34 cellular contexts compared by ENCODE assay signal in the genomic region with DNA sequence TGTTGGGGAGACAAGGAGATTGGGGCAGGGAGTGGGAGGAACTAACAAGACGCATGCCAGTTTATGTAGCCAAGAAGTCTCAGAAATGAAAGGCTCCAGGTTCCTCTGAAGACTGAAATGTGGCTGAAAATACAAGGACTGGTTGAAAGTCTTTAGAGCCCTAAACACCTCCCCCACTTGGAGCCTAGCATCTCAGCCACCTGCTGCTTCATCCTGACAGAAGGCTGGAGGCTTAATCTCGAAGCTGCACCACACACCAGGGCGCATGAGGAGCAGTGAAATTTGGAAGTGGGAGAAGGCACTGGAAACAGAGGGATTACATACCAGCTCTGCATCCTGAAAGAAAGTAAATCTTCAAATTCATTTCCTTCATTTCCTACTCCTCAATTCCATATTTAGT.
DNase-seq lines count a peak whose midpoint lies in the region; ATAC-seq, FAIRE-seq and TF ChIP-seq lines count a peak whose summit lies in the region.
"Had no signal": no experiment of that assay in that cellular context is flagged by ENCODE, and none has a peak within 500 bp of the region (broad histone marks: within the 10 kb centered on the region; RNA-seq: fewer than 3 reads in every experiment).

No MANE protein-coding gene starts in this region.

- intact Hi-C loops in GM12878 (cut with micrococcal nuclease; ENCODE audit: unreplicated experiment) = loop anchor here (10.0 kb wide), 1 partner anchor 658 kb away; a partner anchor contains a TSS
- intact Hi-C loops in tibial artery (cut with DNase I; ENCODE audit: low total_unique reads) = no loop called here

- peaks cover 37% of the 10 kb centered on the region for H3K4me1 ChIP-seq in HUES64 (ENCODE audit: insufficient read depth, low read length)
- peaks cover 21% of the 10 kb centered on the region for H3K4me1 ChIP-seq in GM12878 (ENCODE audit: control insufficient read depth, insufficient read depth, low read length)
- H3K4me1 ChIP-seq in tibial artery = no peaks in the 10 kb centered on the region
- H3K4me1 ChIP-seq: prostate gland, right lobe of liver, spleen had no signal

- RAD21 ChIA-PET in GM12878 (lab: Charles Lee; ENCODE audit: unreplicated experiment) = interaction anchor here (0.9 to 1.7 kb wide), 2 partner anchors 15 to 20 kb away, joined by 3 to 6 read pairs; no protein-coding TSS in a partner anchor

- H2AFZ ChIP-seq in GM12878 (ENCODE audit: control insufficient read depth, low read depth, low read length) = no peak overlapping the region

- H3K4me3 ChIP-seq in HUES64 (ENCODE audit: low read length) (peak overlapping the region; percentile 19; the same call in 1 of the 2 replicates), GM12878 (no peak overlapping the region), tibial artery (no peak overlapping the region)
- H3K4me3 ChIP-seq: coronary artery, prostate gland, right lobe of liver, spleen, thoracic aorta had no signal

- H3K4me3 Mint-ChIP-seq in memory B cell = no peak overlapping the region
- H3K4me3 Mint-ChIP-seq: activated B cell treated with CpG ODN at 0.5 μM for 24 hours; activated CD4-positive, alpha-beta T cell treated with anti-CD3 and anti-CD28 coated beads, Interleukin-2, amount 10 ng/mL, durations not matched to agents 7 days and 5 days; activated naive CD8-positive, alpha-beta T cell treated with anti-CD3 and anti-CD28 coated beads for 36 hours; CD8-positive, alpha-beta memory T cell; stimulated activated naive CD8-positive, alpha-beta T cell treated with anti-CD3 and anti-CD28 coated beads, Interleukin-15, amount 100 ng/mL, for 72 hours had no signal

- POLR2A ChIA-PET in GM12878 (lab: Charles Lee) = interaction anchor here (0.6 kb wide), 1 partner anchor 597 kb away, joined by 3 read pairs; no protein-coding TSS in a partner anchor

- H3K4me1 Mint-ChIP-seq in memory B cell = peaks cover 13% of the 10 kb centered on the region
- H3K4me1 Mint-ChIP-seq: activated CD4-positive, alpha-beta T cell treated with anti-CD3 and anti-CD28 coated beads, Interleukin-2, amount 10 ng/mL, durations not matched to agents 7 days and 5 days; activated naive CD8-positive, alpha-beta T cell treated with anti-CD3 and anti-CD28 coated beads for 36 hours; CD8-positive, alpha-beta memory T cell; stimulated activated naive CD8-positive, alpha-beta T cell treated with anti-CD3 and anti-CD28 coated beads, Interleukin-15, amount 100 ng/mL, for 72 hours had no signal

- H3K9ac ChIP-seq in HUES64 (ENCODE audit: low read depth, low read length) (no peak overlapping the region), GM12878 (ENCODE audit: control insufficient read depth, insufficient read depth, low read length) (no peak overlapping the region)

- SMC1A ChIA-PET in GM12878 (lab: Charles Lee; ENCODE audit: uncharacterized antibody, unreplicated experiment) = interaction anchor here (0.7 to 8.5 kb wide), 5 partner anchors 9 to 132 kb away, joined by 3 to 99 read pairs (median 3); no protein-coding TSS in a partner anchor

- TF ChIP-seq POLR2A in GM12878 (IDR thresholded peaks at IDR 0.05; ENCODE audit: low read depth, low read length) = no peak

- no peak for TF ChIP-seq EP300 in GM12878 (IDR thresholded peaks at IDR 0.05; ENCODE audit: borderline replicate concordance in 1 of 2, control insufficient read depth in 1 of 2, low read depth in 2 of 2, low read length in 2 of 2)

- peak; percentile 29 for DNase-seq in G401 (ENCODE audit: low spot score)
- no peak for DNase-seq in GM12878 (ENCODE audit: low read depth, low spot score)
- no peak for DNase-seq in memory B cell (ENCODE audit: low spot score in 2 of 2)
- DNase-seq in stimulated activated naive CD4-positive, alpha-beta T cell treated with Interleukin-2 at 50 U/mL for 16 hours (lab: John Stamatoyannopoulos, UW) = no peak
- DNase-seq in tibial artery = no peak
- DNase-seq: activated B cell treated with CpG ODN at 0.5 μM for 24 hours; activated CD4-positive, alpha-beta T cell treated with anti-CD3 and anti-CD28 coated beads, Interleukin-2, amount 10 ng/mL, durations not matched to agents 7 days and 5 days; activated effector memory CD4-positive, alpha-beta T cell treated with anti-CD3 and anti-CD28 coated beads, Interleukin-2, amount 50 U/mL, for 16 hours; activated naive CD8-positive, alpha-beta T cell treated with anti-CD3 and anti-CD28 coated beads for 36 hours; activated T-cell treated with anti-CD3 and anti-CD28 coated beads, Interleukin-2, amount 50 U/mL, for 1 hour; anterior cingulate cortex; CD8-positive, alpha-beta memory T cell; effector memory CD4-positive, alpha-beta T cell; erythroblast; kidney; left ventricle myocardium superior; MM.1S; NCI-H1105 treated with DMSO at 0.1 percent for 48 hours; NCI-H2029; NCI-H69; occipital lobe; right lobe of liver; spleen; stimulated activated CD4-positive, alpha-beta T cell treated with anti-CD3 and anti-CD28 coated beads, Interleukin-2, amount 100 ng/mL, for 24 hours; stimulated activated naive CD8-positive, alpha-beta T cell treated with anti-CD3 and anti-CD28 coated beads, Interleukin-15, amount 100 ng/mL, for 72 hours had no signal

- H3K27me3 Mint-ChIP-seq in memory B cell = no peaks in the 10 kb centered on the region
- H3K27me3 Mint-ChIP-seq: activated B cell treated with CpG ODN at 0.5 μM for 24 hours; activated naive CD8-positive, alpha-beta T cell treated with anti-CD3 and anti-CD28 coated beads for 36 hours; stimulated activated naive CD8-positive, alpha-beta T cell treated with anti-CD3 and anti-CD28 coated beads, Interleukin-15, amount 100 ng/mL, for 72 hours had no signal

- no peaks in the 10 kb centered on the region for H3K36me3 Mint-ChIP-seq in memory B cell
- H3K36me3 Mint-ChIP-seq: activated naive CD8-positive, alpha-beta T cell treated with anti-CD3 and anti-CD28 coated beads for 36 hours; CD8-positive, alpha-beta memory T cell had no signal

- CTCF ChIA-PET in GM12878 (lab: Yijun Ruan, JAX) = interaction anchor here (1.3 to 1.8 kb wide), 3 partner anchors 8 to 195 kb away, joined by 3 to 7 read pairs (median 7); no protein-coding TSS in a partner anchor

- FAIRE-seq in GM12878 (lab: Jason Lieb, UNC) = no peak
- FAIRE-seq: bronchial epithelial cell, HepG2, kidney, urothelium cell line had no signal

- no peak overlapping the region for H3K27ac ChIP-seq in HUES64 (ENCODE audit: low read depth, low read length)
- H3K27ac ChIP-seq in GM12878 (ENCODE audit: control insufficient read depth, insufficient read depth) = no peak overlapping the region
- no peak overlapping the region for H3K27ac ChIP-seq in tibial artery
- H3K27ac ChIP-seq: coronary artery, HL-60, prostate gland, right lobe of liver, spleen, thoracic aorta had no signal

- no peaks in the 10 kb centered on the region for H3K9me3 Mint-ChIP-seq in memory B cell
- H3K9me3 Mint-ChIP-seq: activated B cell treated with CpG ODN at 0.5 μM for 24 hours; activated CD4-positive, alpha-beta T cell treated with anti-CD3 and anti-CD28 coated beads, Interleukin-2, amount 10 ng/mL, durations not matched to agents 7 days and 5 days; activated naive CD8-positive, alpha-beta T cell treated with anti-CD3 and anti-CD28 coated beads for 36 hours; stimulated activated naive CD8-positive, alpha-beta T cell treated with anti-CD3 and anti-CD28 coated beads, Interleukin-15, amount 100 ng/mL, for 72 hours had no signal

- no peaks in the 10 kb centered on the region for H3K9me3 ChIP-seq in HUES64 (ENCODE audit: insufficient read depth, low read depth, low read length)
- no peaks in the 10 kb centered on the region for H3K9me3 ChIP-seq in GM12878 (replicated peaks; ENCODE audit: control insufficient read depth, insufficient read depth, low read length)
- H3K9me3 ChIP-seq in tibial artery = no peaks in the 10 kb centered on the region
- H3K9me3 ChIP-seq: prostate gland, right lobe of liver, spleen, thoracic aorta had no signal

- in situ Hi-C loops in G401 (cut with HindIII; ENCODE audit: low sequenced_read_pairs) (no loop called here), GM12878 (cut with MboI) (no loop called here)

- H3K36me3 ChIP-seq in HUES64 (ENCODE audit: insufficient read depth, low read length) (no peaks in the 10 kb centered on the region), GM12878 (ENCODE audit: control insufficient read depth in 2 of 2, insufficient read depth in 2 of 2, low read length in 1 of 2) (no peaks in the 10 kb centered on the region), tibial artery (no peaks in the 10 kb centered on the region)
- H3K36me3 ChIP-seq: prostate gland, right lobe of liver, spleen, thoracic aorta had no signal

- BruUV-seq in GM12878 (replicated peaks; lab: Mats Ljungman, UMichigan) = no TSS peak

- no peak for ATAC-seq in GM12878
- ATAC-seq in memory B cell (ENCODE audit: low read depth) = no peak
- no peak for ATAC-seq in HG03139 (IDR thresholded peaks at IDR 0.05; ENCODE audit: unreplicated experiment)
- ATAC-seq: HepG2; left ventricle myocardium superior; right lobe of liver; stimulated activated naive CD8-positive, alpha-beta T cell treated with anti-CD3 and anti-CD28 coated beads, Interleukin-15, amount 100 ng/mL, for 72 hours had no signal

- H4K20me1 ChIP-seq in GM12878 (ENCODE audit: control insufficient read depth, insufficient read depth) = no peaks in the 10 kb centered on the region

- no peak for TF ChIP-seq RAD21 in GM12878 (IDR thresholded peaks at IDR 0.05; ENCODE audit: insufficient read depth, low read depth, low read length)

- WGBS in HUES64 = 53% methylated on average over 1 of the region's 3 CpGs
- 8% methylated on average over 3 of the region's 3 CpGs for WGBS in GM12878 (ENCODE audit: insufficient coverage, insufficient replicate concordance, low lambda C conversion rate, missing lambda C conversion rate)

- H3K27me3 ChIP-seq in HUES64 (ENCODE audit: insufficient read depth, low read length) (no peaks in the 10 kb centered on the region; the same call in 1 of the 2 replicates), GM12878 (replicated peaks in 1 of 2; ENCODE audit: control insufficient read depth in 2 of 2, insufficient read depth in 2 of 2, low read length in 1 of 2) (no peaks in the 10 kb centered on the region), tibial artery (no peaks in the 10 kb centered on the region)
- H3K27me3 ChIP-seq: right lobe of liver, spleen had no signal

- peak overlapping the region; percentile 10 for H3K27ac Mint-ChIP-seq in memory B cell
- H3K27ac Mint-ChIP-seq: activated CD4-positive, alpha-beta T cell treated with anti-CD3 and anti-CD28 coated beads, Interleukin-2, amount 10 ng/mL, durations not matched to agents 7 days and 5 days; activated naive CD8-positive, alpha-beta T cell treated with anti-CD3 and anti-CD28 coated beads for 36 hours; CD8-positive, alpha-beta memory T cell had no signal

- no peaks in the 10 kb centered on the region; the same call in 1 of the 2 replicates for H3K79me2 ChIP-seq in GM12878 (ENCODE audit: control insufficient read depth, insufficient read depth, low read length)

- TF ChIP-seq CTCF in GM12878 (IDR thresholded peaks at IDR 0.05 in 2 of 3, conservative IDR thresholded peaks at IDR 0.05 in 1 of 3; ENCODE audit: control insufficient read depth in 2 of 3, extremely low read depth in 1 of 3, insufficient read depth in 1 of 3, low read depth in 3 of 3, low read length in 3 of 3) = no peak
- no peak for TF ChIP-seq CTCF in tibial artery (IDR thresholded peaks at IDR 0.05)

- H3K4me2 ChIP-seq in GM12878 (ENCODE audit: control insufficient read depth, insufficient read depth) = peak overlapping the region; percentile 38; the same call in 1 of the 2 replicates

TF ChIP-seq in GM12878, 131 proteins besides CTCF, POLR2A, EP300 and RAD21 (continues in another document):
- TF ChIP-seq ZZZ3 (IDR thresholded peaks at IDR 0.05; ENCODE audit: control insufficient read depth, insufficient read length, low read depth) = no peak
